ENCODE assay signal across 17 cellular contexts in genomic region chr1:89739844-89740216, GRCh38.
DNase-seq lines count a peak whose midpoint lies in the region; ATAC-seq, FAIRE-seq and TF ChIP-seq lines count a peak whose summit lies in the region.
"Had no signal": no experiment of that assay in that cellular context is flagged by ENCODE, and none has a peak within 500 bp of the region (broad histone marks: within the 10 kb centered on the region; RNA-seq: fewer than 3 reads in every experiment).

No MANE protein-coding gene starts in this region.

- WGBS in small intestine, 3 donors, result 67 to 94% (median 77%) methylated on average over 1 of the region's 1 CpG

- peaks cover 12% of the 10 kb centered on the region for H3K36me3 Mint-ChIP-seq in activated CD8-positive, alpha-beta memory T cell treated with anti-CD3 and anti-CD28 coated beads, Interleukin-2, amount 10 ng/mL, durations not matched to agents 7 days and 5 days
- H3K36me3 Mint-ChIP-seq in activated B cell treated with CpG ODN at 0.5 μM for 24 hours (ENCODE audit: low read depth), result no peaks in the 10 kb centered on the region

- POLR2A ChIA-PET in activated B cell treated with CpG ODN at 0.5 μM for 24 hours (lab: Charles Lee), result no interaction called here

- no peak overlapping the region for H3K4me3 ChIP-seq in effector memory CD4-positive, alpha-beta T cell (ENCODE audit: insufficient read depth, low read depth, low read length, poor library complexity, severe bottlenecking)
- H3K4me3 ChIP-seq in small intestine (ENCODE audit: low read depth in 1 of 2, low read length in 2 of 2), result no peak overlapping the region
- H3K4me3 ChIP-seq: adrenal gland, pancreas, stomach had no signal

- intact Hi-C loops in activated B cell treated with CpG ODN at 0.5 μM for 24 hours (cut with micrococcal nuclease), result no loop called here

- H3K27me3 ChIP-seq in effector memory CD4-positive, alpha-beta T cell (replicated peaks; ENCODE audit: control insufficient read depth, insufficient read depth, low read length, poor library complexity, severe bottlenecking), result no peaks in the 10 kb centered on the region
- H3K27me3 ChIP-seq in small intestine (ENCODE audit: control insufficient read depth in 2 of 2, insufficient read depth in 2 of 2, low read length in 2 of 2), result no peaks in the 10 kb centered on the region
- H3K27me3 ChIP-seq: adrenal gland, pancreas, stomach had no signal

- H3K4me1 Mint-ChIP-seq in activated CD8-positive, alpha-beta memory T cell treated with anti-CD3 and anti-CD28 coated beads, Interleukin-2, amount 10 ng/mL, durations not matched to agents 7 days and 5 days, result peaks cover 39% of the 10 kb centered on the region
- peaks cover 11% of the 10 kb centered on the region for H3K4me1 Mint-ChIP-seq in activated B cell treated with CpG ODN at 0.5 μM for 24 hours

- peak overlapping the region; percentile 60 for H3K27ac ChIP-seq in effector memory CD4-positive, alpha-beta T cell (ENCODE audit: insufficient read depth, low read length, poor library complexity, severe bottlenecking)
- H3K27ac ChIP-seq in small intestine (ENCODE audit: low read depth in 1 of 2, low read length in 1 of 2), result peak overlapping the region in 1 of 2 donors; percentile 77
- H3K27ac ChIP-seq: VCaP had no signal

- no peak for TF ChIP-seq CTCF in activated B cell treated with CpG ODN at 0.5 μM for 24 hours (IDR thresholded peaks at IDR 0.05)

- peak overlapping the region; percentile 83 for H3K27ac Mint-ChIP-seq in activated CD8-positive, alpha-beta memory T cell treated with anti-CD3 and anti-CD28 coated beads, Interleukin-2, amount 10 ng/mL, durations not matched to agents 7 days and 5 days
- peak overlapping the region; percentile 16 for H3K27ac Mint-ChIP-seq in activated B cell treated with CpG ODN at 0.5 μM for 24 hours

- CTCF ChIA-PET in activated CD8-positive, alpha-beta memory T cell treated with anti-CD3 and anti-CD28 coated beads, Interleukin-2, amount 10 ng/mL, durations not matched to agents 7 days and 5 days (lab: Charles Lee), result interaction anchor here (1.3 to 2.2 kb wide), 4 partner anchors 13 to 64 kb away, joined by 3 to 16 read pairs (median 4); no protein-coding TSS in a partner anchor
- CTCF ChIA-PET in activated B cell treated with CpG ODN at 0.5 μM for 24 hours (lab: Charles Lee), result no interaction called here

- DNase-seq in activated CD8-positive, alpha-beta memory T cell treated with anti-CD3 and anti-CD28 coated beads, Interleukin-2, amount 10 ng/mL, durations not matched to agents 7 days and 5 days, result no peak
- no peak for DNase-seq in activated CD8-positive, alpha-beta memory T cell treated with anti-CD3 and anti-CD28 coated beads, Interleukin-2, amount 50 U/mL, for 48 hours
- DNase-seq in activated B cell treated with CpG ODN at 0.5 μM for 24 hours (no peak), small intestine (peak; percentile 28), UCSD-AML1 (lab: John Stamatoyannopoulos, UW; ENCODE audit: unreplicated experiment) (no peak)
- no peak for DNase-seq in effector memory CD4-positive, alpha-beta T cell
- no peak for DNase-seq in activated CD4-positive, CD25-positive, alpha-beta regulatory T cell (lab: John Stamatoyannopoulos, UW)
- DNase-seq in NK-92 treated with Interleukin-12 subunit alpha and Interleukin-12 subunit beta, amount 100 ng/mL, for 24 hours (lab: John Stamatoyannopoulos, UW), result no peak
- DNase-seq: NCI-H2107, NCI-H69, stomach had no signal

- H3K27me3 Mint-ChIP-seq in activated CD8-positive, alpha-beta memory T cell treated with anti-CD3 and anti-CD28 coated beads, Interleukin-2, amount 10 ng/mL, durations not matched to agents 7 days and 5 days, result no peaks in the 10 kb centered on the region
- no peaks in the 10 kb centered on the region for H3K27me3 Mint-ChIP-seq in activated B cell treated with CpG ODN at 0.5 μM for 24 hours

- H3K9me3 ChIP-seq in effector memory CD4-positive, alpha-beta T cell (ENCODE audit: control insufficient read depth, low read length), result no peaks in the 10 kb centered on the region
- H3K9me3 ChIP-seq in small intestine (ENCODE audit: control insufficient read depth, low read depth), result no peaks in the 10 kb centered on the region
- H3K9me3 ChIP-seq: adrenal gland, pancreas, stomach had no signal

- H3K36me3 ChIP-seq in effector memory CD4-positive, alpha-beta T cell (ENCODE audit: control insufficient read depth, insufficient read depth, low read length), result no peaks in the 10 kb centered on the region
- no peaks in the 10 kb centered on the region for H3K36me3 ChIP-seq in small intestine (ENCODE audit: control insufficient read depth in 2 of 2, insufficient read depth in 2 of 2, low read length in 2 of 2)
- H3K36me3 ChIP-seq: adrenal gland, pancreas, stomach had no signal

- peak; percentile 24 for ATAC-seq in activated CD8-positive, alpha-beta memory T cell treated with anti-CD3 and anti-CD28 coated beads, Interleukin-2, amount 10 ng/mL, durations not matched to agents 7 days and 5 days
- ATAC-seq in activated B cell treated with CpG ODN at 0.5 μM for 24 hours (ENCODE audit: low read depth), result no peak

- no peaks in the 10 kb centered on the region for H3K9me3 Mint-ChIP-seq in activated CD8-positive, alpha-beta memory T cell treated with anti-CD3 and anti-CD28 coated beads, Interleukin-2, amount 10 ng/mL, durations not matched to agents 7 days and 5 days (ENCODE audit: low read depth)
- no peaks in the 10 kb centered on the region for H3K9me3 Mint-ChIP-seq in activated B cell treated with CpG ODN at 0.5 μM for 24 hours

- FAIRE-seq in small intestine (lab: Jason Lieb, UNC), result no peak
- FAIRE-seq: endometrium, pancreas, RCC 7860 had no signal

- H3K4me3 Mint-ChIP-seq in activated CD8-positive, alpha-beta memory T cell treated with anti-CD3 and anti-CD28 coated beads, Interleukin-2, amount 10 ng/mL, durations not matched to agents 7 days and 5 days, result peak overlapping the region; percentile 48
- no peak overlapping the region for H3K4me3 Mint-ChIP-seq in activated B cell treated with CpG ODN at 0.5 μM for 24 hours
- H3K4me3 Mint-ChIP-seq: CD14-positive monocyte had no signal

- peaks cover 27% of the 10 kb centered on the region for H3K4me1 ChIP-seq in effector memory CD4-positive, alpha-beta T cell (ENCODE audit: control insufficient read depth, insufficient read depth, low read length, poor library complexity, severe bottlenecking)
- no peaks in the 10 kb centered on the region for H3K4me1 ChIP-seq in small intestine (ENCODE audit: control insufficient read depth in 2 of 2, insufficient read depth in 1 of 2, low read depth in 1 of 2, low read length in 1 of 2)
- H3K4me1 ChIP-seq: pancreas had no signal
